ENCODE assay signal across 11 cellular contexts in genomic region chr6:138250513-138251247, GRCh38. TPM values are rescaled to one million over a fixed set of nuclear protein-coding genes. Genes with fewer than 3 reads are reported as not detected.
A peak's percentile ranks its signal among the peaks of the same experiment; 100 is the strongest.
DNase-seq lines count a peak whose midpoint lies in the region; FAIRE-seq and TF ChIP-seq lines count a peak whose summit lies in the region.
"Had no signal": no experiment of that assay in that cellular context is flagged by ENCODE, and none has a peak within 500 bp of the region (broad histone marks: within the 10 kb centered on the region; RNA-seq: fewer than 3 reads in every experiment).

No MANE protein-coding gene starts in this region.

- no peaks in the 10 kb centered on the region for H3K4me1 Mint-ChIP-seq in endodermal cell
- H3K4me1 Mint-ChIP-seq: CD4-positive, CD25-positive, alpha-beta regulatory T cell had no signal

- H3K9me3 ChIP-seq in MG63 (no peaks in the 10 kb centered on the region), endodermal cell (ENCODE audit: control insufficient read depth, low read length) (no peaks in the 10 kb centered on the region), kidney (ENCODE audit: control insufficient read depth in 1 of 2, low read length in 2 of 2) (no peaks in the 10 kb centered on the region), vagina (no peaks in the 10 kb centered on the region)
- H3K9me3 ChIP-seq: SJCRH30 had no signal

- H3K4me3 ChIP-seq in ACC112 (ENCODE audit: low read depth, low read length): peak overlapping the region; percentile 53; the same call in 1 of the 2 replicates
- no peak overlapping the region for H3K4me3 ChIP-seq in MG63
- H3K4me3 ChIP-seq in endodermal cell (ENCODE audit: low read length): no peak overlapping the region
- H3K4me3 ChIP-seq in kidney (ENCODE audit: low read length in 2 of 2): no peak overlapping the region
- no peak overlapping the region for H3K4me3 ChIP-seq in vagina
- H3K4me3 ChIP-seq: SJCRH30 had no signal

- no peaks in the 10 kb centered on the region for H3K79me2 ChIP-seq in ACC112 (ENCODE audit: control insufficient read depth, insufficient read depth, low read length, unreplicated experiment)

- 93% methylated on average over 11 to 16 of the region's 16 CpGs for WGBS in endodermal cell (ENCODE audit: insufficient coverage in 1 of 2, insufficient read length in 1 of 2), 2 experiments

- peak overlapping the region; percentile 37 for H3K27ac Mint-ChIP-seq in endodermal cell
- H3K27ac Mint-ChIP-seq: CD4-positive, CD25-positive, alpha-beta regulatory T cell had no signal

- no peak for TF ChIP-seq CTCF in endodermal cell (conservative IDR thresholded peaks at IDR 0.05)
- TF ChIP-seq CTCF in kidney (IDR thresholded peaks at IDR 0.05; ENCODE audit: borderline replicate concordance, extremely low read depth, insufficient read depth): no peak
- TF ChIP-seq CTCF in vagina (IDR thresholded peaks at IDR 0.05): no peak

- peaks cover 17% of the 10 kb centered on the region for H3K4me1 ChIP-seq in ACC112 (ENCODE audit: control insufficient read depth, insufficient read depth, low read length, unreplicated experiment)
- H3K4me1 ChIP-seq in endodermal cell (ENCODE audit: control insufficient read depth, insufficient read depth, low read length): no peaks in the 10 kb centered on the region
- H3K4me1 ChIP-seq in kidney (ENCODE audit: control insufficient read depth in 1 of 2, insufficient read depth in 1 of 2, low read depth in 1 of 2, low read length in 2 of 2): no peaks in the 10 kb centered on the region
- no peaks in the 10 kb centered on the region for H3K4me1 ChIP-seq in vagina

- DNase-seq in MG63 (peak; percentile 35), endodermal cell (no peak), middle frontal gyrus (ENCODE audit: extremely low spot score, low spot score) (peak; percentile 55), NCI-H2081 (lab: John Stamatoyannopoulos, UW) (no peak), kidney (no peak), vagina (ENCODE audit: extremely low spot score in 2 of 2) (no peak)
- DNase-seq in stimulated activated CD4-positive, alpha-beta T cell treated with anti-CD3 and anti-CD28 coated beads, Interleukin-4, amount 100 ng/mL, for 1 hour: no peak
- DNase-seq: CD4-positive, CD25-positive, alpha-beta regulatory T cell; SJCRH30 had no signal

- intact Hi-C loops in kidney (cut with DNase I) (no loop called here), vagina (cut with DNase I) (no loop called here)

- H3K9me3 Mint-ChIP-seq in endodermal cell: no peaks in the 10 kb centered on the region

- H3K27ac ChIP-seq in ACC112 (ENCODE audit: low read depth, low read length) (peak overlapping the region; percentile 91), endodermal cell (ENCODE audit: low read depth, low read length) (no peak overlapping the region), kidney (ENCODE audit: low read depth in 2 of 2, low read length in 2 of 2) (no peak overlapping the region), vagina (no peak overlapping the region)
- H3K27ac ChIP-seq: SJCRH30 had no signal

- H3K9ac ChIP-seq in endodermal cell (ENCODE audit: extremely low read depth, low read length, poor library complexity, severe bottlenecking) (no peak overlapping the region), kidney (ENCODE audit: low read length in 2 of 2) (no peak overlapping the region)

- H3K27me3 ChIP-seq in ACC112 (ENCODE audit: insufficient read depth, low read length) (no peaks in the 10 kb centered on the region), MG63 (no peaks in the 10 kb centered on the region), endodermal cell (ENCODE audit: control insufficient read depth, insufficient read depth, low read length, poor library complexity, severe bottlenecking) (no peaks in the 10 kb centered on the region), vagina (no peaks in the 10 kb centered on the region)
- H3K27me3 ChIP-seq: SJCRH30 had no signal

- H3K36me3 ChIP-seq in ACC112 (ENCODE audit: insufficient read depth, low read length) (no peaks in the 10 kb centered on the region), MG63 (no peaks in the 10 kb centered on the region; the same call in 1 of the 2 replicates), endodermal cell (ENCODE audit: control insufficient read depth, insufficient read depth, low read length) (peaks cover 21% of the 10 kb centered on the region), kidney (ENCODE audit: control insufficient read depth in 1 of 2, insufficient read depth in 2 of 2, low read length in 2 of 2) (no peaks in the 10 kb centered on the region), vagina (no peaks in the 10 kb centered on the region)
- H3K36me3 ChIP-seq: SJCRH30 had no signal

- TF ChIP-seq POLR2A in vagina (IDR thresholded peaks at IDR 0.05): no peak

- peaks cover 4% of the 10 kb centered on the region for H3K36me3 Mint-ChIP-seq in endodermal cell (ENCODE audit: low read depth)
- H3K36me3 Mint-ChIP-seq: CD4-positive, CD25-positive, alpha-beta regulatory T cell had no signal

- peak overlapping the region; percentile 20 for H2AFZ ChIP-seq in ACC112 (ENCODE audit: low read length, unreplicated experiment)

- no peak overlapping the region for H3K4me3 Mint-ChIP-seq in endodermal cell
- H3K4me3 Mint-ChIP-seq: CD4-positive, CD25-positive, alpha-beta regulatory T cell had no signal

- H3K27me3 Mint-ChIP-seq in endodermal cell (ENCODE audit: insufficient read depth): no peaks in the 10 kb centered on the region
- H3K27me3 Mint-ChIP-seq: CD4-positive, CD25-positive, alpha-beta regulatory T cell had no signal

- FAIRE-seq in kidney (lab: Jason Lieb, UNC): no peak

RNA-seq across cellular contexts. Expression of gene PBOV1, which starts 32.4 kb away (rescaled TPM):
- total RNA-seq in MG63 (2014; rRNA removed; shearing (Covaris generic); ENCODE audit: low replicate concordance): not detected in 2 replicates
- not detected for total RNA-seq in endodermal cell
- polyA plus RNA-seq in endodermal cell (2013, experiment 1 of 2): not detected
- not detected for polyA plus RNA-seq in endodermal cell (2013, experiment 2 of 2)
- total RNA-seq in kidney: not detected
- polyA plus RNA-seq in kidney (ENCODE audit: insufficient read depth, low read depth, low replicate concordance): not detected
- total RNA-seq in vagina: not detected
- total RNA-seq: CD4-positive, CD25-positive, alpha-beta regulatory T cell; myocyte; SJCRH30 had no signal
- polyA plus RNA-seq: CD4-positive, CD25-positive, alpha-beta regulatory T cell had no signal

Comparison
In these comparisons a context has a peak if more than half of its experiments do, and no peak if none do; other contexts are left out.
1. DNase-seq: peak in MG63 (single experiment) and middle frontal gyrus (single experiment); none in endodermal cell (single experiment), stimulated activated CD4-positive, alpha-beta T cell treated with anti-CD3 and anti-CD28 coated beads, Interleukin-4, amount 100 ng/mL, for 1 hour (single experiment), NCI-H2081 (0 of 2), kidney (single experiment) and vagina (0 of 2).